In the genomic region with DNA sequence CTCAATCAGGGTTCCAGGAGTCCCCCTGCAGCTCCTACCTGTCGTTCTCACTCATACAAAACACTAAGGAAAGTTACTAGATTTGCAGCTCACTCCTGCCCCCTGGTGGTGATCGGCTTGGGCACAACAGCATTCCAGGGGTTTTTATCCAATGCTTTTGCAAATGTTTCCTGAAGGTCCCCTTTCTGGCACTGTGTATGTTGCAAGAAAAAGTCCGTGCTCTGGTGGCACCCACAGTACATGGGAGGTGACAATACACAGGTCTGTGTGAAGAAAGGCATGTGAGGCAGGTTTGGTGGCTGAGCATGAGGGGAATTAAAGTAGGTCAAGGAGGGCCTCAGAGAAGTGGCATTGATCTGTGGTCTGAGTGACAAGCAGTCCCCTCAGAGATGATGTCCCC, we compare ENCODE assay signal across 8 cellular contexts. TPM values are rescaled to one million over a fixed set of nuclear protein-coding genes. Genes with fewer than 3 reads are reported as not detected.
DNase-seq lines count a peak whose midpoint lies in the region; ATAC-seq and TF ChIP-seq lines count a peak whose summit lies in the region.

No MANE protein-coding gene starts in this region.

- POLR2A ChIA-PET in AG04450 (lab: Yijun Ruan, JAX) = interaction anchor here (0.7 to 1.5 kb wide), 5 partner anchors 9 to 130 kb away, joined by 3 to 18 read pairs (median 3); partner anchors contain the start of gene TYK2

- peak; percentile 96 for TF ChIP-seq CTCF in AG04450 (IDR thresholded peaks at IDR 0.05; ENCODE audit: low read depth, low read length)

- DNase-seq in AG04450 (ENCODE audit: low read depth, low spot score) = peak; percentile 50
- DNase-seq in GOT3 (lab: John Stamatoyannopoulos, UW) = peak; percentile 54
- peak; percentile 67 for DNase-seq in NCI-H460 (ENCODE audit: extremely low read depth, low read depth)
- DNase-seq in activated CD4-positive, alpha-beta T cell treated with anti-CD3 and anti-CD28 coated beads for 1 hour = peak; percentile 76
- peak; percentile 76 for DNase-seq in cerebellum (ENCODE audit: low spot score)
- peak; percentile 87 for DNase-seq in left lobe of liver (ENCODE audit: low spot score)
- peak; percentile 61 to 82 (median 72) for DNase-seq in stimulated activated CD4-positive, alpha-beta T cell treated with anti-CD3 and anti-CD28 coated beads, TNF-alpha, amount 100 ng/mL, for 1 hour (ENCODE audit: low read depth in 3 of 3, low spot score in 1 of 3)

- no peaks in the 10 kb centered on the region for H3K9me3 ChIP-seq in AG04450 (ENCODE audit: control insufficient read depth, insufficient read depth, low read length)

- CTCF ChIA-PET in AG04450 (lab: Charles Lee) = interaction anchor here (0.6 to 7.1 kb wide), 34 partner anchors 9 to 458 kb away, joined by 3 to 188 read pairs (median 4); partner anchors contain the start of genes CDC37, ICAM1, ICAM4 and TYK2

- no peak overlapping the region for H3K4me3 ChIP-seq in AG04450 (ENCODE audit: low read depth, low read length)

- H3K27ac ChIP-seq in AG04450 (ENCODE audit: low read depth, low read length) = peak overlapping the region; percentile 11

- no peaks in the 10 kb centered on the region for H3K27me3 ChIP-seq in AG04450 (ENCODE audit: control insufficient read depth, insufficient read depth, low read length)

- ATAC-seq in left lobe of liver (peak; percentile 90), HG02588 (IDR thresholded peaks at IDR 0.05; ENCODE audit: unreplicated experiment) (no peak)

RNA-seq across cellular contexts. Expression of gene TYK2, which starts 8.6 kb away (rescaled TPM):
- 29.1 and 52.8 TPM in 2 replicates for polyA plus RNA-seq in AG04450 (2011; rRNA removed)
- 34.0 and 52.4 TPM in 2 replicates for polyA minus RNA-seq in AG04450 (2011; rRNA and poly(A)+ RNA removed)
- 43.4 and 43.9 TPM in 2 replicates for total RNA-seq in NCI-H460 (2014; rRNA removed; shearing (Covaris generic))
- 191 and 245 TPM in 2 replicates for polyA plus RNA-seq in NCI-H460 (2014; cell fraction: nucleus; rRNA removed)
- total RNA-seq in cerebellum (42.8 TPM), left lobe of liver (78.8 TPM)

RNA-seq across cellular contexts. Expression of gene CDC37, which starts 14.4 kb away (rescaled TPM):
- 268 and 340 TPM in 2 replicates for polyA plus RNA-seq in AG04450 (2011; rRNA removed)
- 102 and 113 TPM in 2 replicates for polyA minus RNA-seq in AG04450 (2011; rRNA and poly(A)+ RNA removed)
- total RNA-seq in NCI-H460 (2014; rRNA removed; shearing (Covaris generic)) = 116 and 131 TPM in 2 replicates
- 639 and 676 TPM in 2 replicates for polyA plus RNA-seq in NCI-H460 (2014; cell fraction: nucleus; rRNA removed)
- total RNA-seq in cerebellum = 41.6 TPM
- 49.4 TPM for total RNA-seq in left lobe of liver

RNA-seq across cellular contexts. Expression of gene PDE4A, which starts 31.4 kb away (rescaled TPM):
- 2.9 and 5.1 TPM in 2 replicates for polyA plus RNA-seq in AG04450 (2011; rRNA removed)
- 9.6 and 16.3 TPM in 2 replicates for polyA minus RNA-seq in AG04450 (2011; rRNA and poly(A)+ RNA removed)
- 2.1 and 2.2 TPM in 2 replicates for total RNA-seq in NCI-H460 (2014; rRNA removed; shearing (Covaris generic))
- 2.8 and 5.3 TPM in 2 replicates for polyA plus RNA-seq in NCI-H460 (2014; cell fraction: nucleus; rRNA removed)
- total RNA-seq in cerebellum (3.3 TPM), left lobe of liver (1.7 TPM)

RNA-seq across cellular contexts. Expression of gene ICAM3, which starts 49.5 kb away (rescaled TPM):
- polyA plus RNA-seq in AG04450 (2011; rRNA removed) = 6.7 and 10.1 TPM in 2 replicates
- polyA minus RNA-seq in AG04450 (2011; rRNA and poly(A)+ RNA removed) = 8.3 and 9.1 TPM in 2 replicates
- total RNA-seq in NCI-H460 (2014; rRNA removed; shearing (Covaris generic)) = 5.0 and 7.4 TPM in 2 replicates
- 2.2 and 6.8 TPM in 2 replicates for polyA plus RNA-seq in NCI-H460 (2014; cell fraction: nucleus; rRNA removed)
- total RNA-seq in cerebellum (1.1 TPM), left lobe of liver (38.6 TPM)

RNA-seq across cellular contexts. Expression of gene RAVER1, which starts 55.6 kb away (rescaled TPM):
- polyA plus RNA-seq in AG04450 (2011; rRNA removed) = 2.2 and 4.1 TPM in 2 replicates
- polyA minus RNA-seq in AG04450 (2011; rRNA and poly(A)+ RNA removed) = 3.4 and 3.5 TPM in 2 replicates
- 9.5 and 10.7 TPM in 2 replicates for total RNA-seq in NCI-H460 (2014; rRNA removed; shearing (Covaris generic))
- 12.9 and 16.4 TPM in 2 replicates for polyA plus RNA-seq in NCI-H460 (2014; cell fraction: nucleus; rRNA removed)
- 6.4 TPM for total RNA-seq in cerebellum
- total RNA-seq in left lobe of liver = 11.3 TPM
